Comparison of ENCODE assay signal across 19 cellular contexts in the genomic region with DNA sequence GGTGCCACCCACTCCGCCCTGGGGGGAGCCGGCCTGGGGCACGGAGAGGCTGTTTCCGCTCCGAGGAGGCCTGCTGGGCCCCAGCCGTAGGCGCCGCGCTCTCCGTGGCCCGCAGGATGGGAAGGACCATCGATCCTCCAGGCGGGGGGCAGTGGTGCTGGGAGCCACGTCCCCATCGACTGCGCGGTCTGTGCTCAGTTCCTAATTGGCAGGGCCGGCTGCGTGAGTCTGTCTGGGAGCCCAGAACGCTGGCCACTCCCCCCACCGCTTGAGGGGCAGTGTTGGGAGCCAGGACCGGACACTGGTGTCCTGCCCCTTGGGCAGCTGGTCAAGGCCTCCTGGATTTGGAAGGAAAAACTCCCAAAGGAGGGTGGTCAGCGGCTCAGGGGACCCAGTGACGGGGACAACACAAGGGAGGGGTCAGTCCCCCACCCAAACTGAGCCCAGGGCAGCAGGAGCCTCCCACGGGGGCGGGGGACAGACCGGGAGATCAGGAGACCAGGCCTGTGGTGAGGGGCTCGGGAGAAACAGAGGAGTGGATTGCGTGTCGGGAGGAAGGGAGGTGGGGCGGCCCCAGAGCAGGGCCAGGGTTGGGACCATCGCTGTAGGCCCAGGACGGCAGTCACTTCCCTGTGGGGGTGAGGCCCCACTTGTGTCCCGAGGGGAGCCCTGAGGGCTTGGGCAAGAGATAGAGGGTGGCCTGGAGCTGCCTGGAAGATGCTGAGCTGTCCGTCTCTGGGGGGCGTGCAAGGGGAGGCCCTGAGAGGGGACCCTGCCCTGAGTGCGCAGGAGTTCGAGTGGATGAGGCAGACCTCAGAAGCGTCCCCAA.
DNase-seq lines count a peak whose midpoint lies in the region; ATAC-seq and TF ChIP-seq lines count a peak whose summit lies in the region.
"Had no signal": no experiment of that assay in that cellular context is flagged by ENCODE, and none has a peak within 500 bp of the region (broad histone marks: within the 10 kb centered on the region; RNA-seq: fewer than 3 reads in every experiment).

No MANE protein-coding gene starts in this region.

- peak overlapping the region; percentile 87 for H2BK120ac ChIP-seq in neuronal stem cell (ENCODE audit: low read depth, low read length)

- H3K79me1 ChIP-seq in neuronal stem cell (ENCODE audit: low read depth, low read length), result no peaks in the 10 kb centered on the region

- peak overlapping the region; percentile 95 for H3K14ac ChIP-seq in neuronal stem cell (ENCODE audit: low read length)

- H3K27ac ChIP-seq in BLaER1, result no peak overlapping the region
- H3K27ac ChIP-seq in HEK293 (ENCODE audit: extremely low read depth, low read depth, low read length), result no peak overlapping the region
- peak overlapping the region; percentile 32 for H3K27ac ChIP-seq in endodermal cell (ENCODE audit: low read depth, low read length)
- no peak overlapping the region for H3K27ac ChIP-seq in neuronal stem cell (replicated peaks; ENCODE audit: low read length)
- H3K27ac ChIP-seq in colonic mucosa, result no peak overlapping the region
- H3K27ac ChIP-seq: A549, PC-9 had no signal

- intact Hi-C loops in colonic mucosa (cut with DNase I), result no loop called here

- H3K27me3 Mint-ChIP-seq in endodermal cell (ENCODE audit: insufficient read depth), result no peaks in the 10 kb centered on the region

- H3K27me3 ChIP-seq in BLaER1 (peaks cover 45% of the 10 kb centered on the region), endodermal cell (ENCODE audit: control insufficient read depth, insufficient read depth, low read length, poor library complexity, severe bottlenecking) (no peaks in the 10 kb centered on the region), neuronal stem cell (ENCODE audit: control insufficient read depth in 3 of 3, insufficient read depth in 3 of 3, low read depth in 1 of 3, low read length in 3 of 3) (peaks cover 0 to 42% (median 0%) of the 10 kb centered on the region in 3 experiments), colonic mucosa (peaks cover 9% of the 10 kb centered on the region)

- H3K4me2 ChIP-seq in BLaER1 (peak overlapping the region; percentile 26), neuronal stem cell (ENCODE audit: insufficient read depth, low read length, poor library complexity, severe bottlenecking) (peak overlapping the region; percentile 3)
- H3K4me2 ChIP-seq: A549, PC-9 had no signal

- no peak for DNase-seq in endodermal cell
- no peak for DNase-seq in neuronal stem cell (ENCODE audit: low spot score)
- no peak for DNase-seq in central memory CD4-positive, alpha-beta T cell
- no peak for DNase-seq in colonic mucosa
- DNase-seq in NCI-H1092 treated with DMSO at 0.1 percent for 48 hours (lab: John Stamatoyannopoulos, UW), result no peak
- DNase-seq: Calu3; CD8-positive, alpha-beta T cell; GF-D8; HCEC 1CT; NCI-H187; NCI-H2107; NCI-H510A treated with DMSO at 0.1 percent for 48 hours; NCI-H774; PC-9 had no signal

- H3K4me3 ChIP-seq in BLaER1 (no peak overlapping the region), HEK293 (ENCODE audit: low read depth, low read length) (no peak overlapping the region), endodermal cell (ENCODE audit: low read length) (no peak overlapping the region), neuronal stem cell (ENCODE audit: low read length in 2 of 2) (no peak overlapping the region), colonic mucosa (no peak overlapping the region)
- H3K4me3 ChIP-seq: A549, K562, PC-9 had no signal

- H3K36me3 Mint-ChIP-seq in endodermal cell (ENCODE audit: low read depth), result no peaks in the 10 kb centered on the region
- H3K36me3 Mint-ChIP-seq: CD8-positive, alpha-beta T cell had no signal

- no peaks in the 10 kb centered on the region for H4K20me1 ChIP-seq in BLaER1

- H2BK12ac ChIP-seq in neuronal stem cell (ENCODE audit: low read length), result peak overlapping the region; percentile 84

- H3K4me1 Mint-ChIP-seq in endodermal cell, result no peaks in the 10 kb centered on the region

- no peaks in the 10 kb centered on the region for H3K9me3 ChIP-seq in BLaER1
- no peaks in the 10 kb centered on the region for H3K9me3 ChIP-seq in HEK293 (ENCODE audit: control insufficient read depth, insufficient read depth, low read depth, low read length)
- no peaks in the 10 kb centered on the region for H3K9me3 ChIP-seq in endodermal cell (ENCODE audit: control insufficient read depth, low read length)
- H3K9me3 ChIP-seq in neuronal stem cell (replicated peaks in 1 of 2; ENCODE audit: control insufficient read depth in 2 of 2, insufficient read depth in 1 of 2, low read depth in 1 of 2, low read length in 2 of 2), result no peaks in the 10 kb centered on the region
- no peaks in the 10 kb centered on the region for H3K9me3 ChIP-seq in colonic mucosa
- H3K9me3 ChIP-seq: A549 had no signal

- peak overlapping the region; percentile 96 for H3K18ac ChIP-seq in neuronal stem cell (ENCODE audit: low read length)

- peak overlapping the region; percentile 97 for H2AK5ac ChIP-seq in neuronal stem cell (ENCODE audit: low read depth, low read length)

- H3K23ac ChIP-seq in neuronal stem cell (ENCODE audit: low read depth, low read length, poor library complexity), result peak overlapping the region; percentile 55

- H3K9ac ChIP-seq in BLaER1 (no peak overlapping the region), endodermal cell (ENCODE audit: extremely low read depth, low read length, poor library complexity, severe bottlenecking) (no peak overlapping the region), neuronal stem cell (ENCODE audit: low read depth, low read length, poor library complexity) (peak overlapping the region; percentile 55), colonic mucosa (ENCODE audit: low read depth in 2 of 2, low read length in 2 of 2) (no peak overlapping the region)

- H3K4ac ChIP-seq in neuronal stem cell (ENCODE audit: low read length), result peak overlapping the region; percentile 97

- peak overlapping the region; percentile 93 for H2BK5ac ChIP-seq in neuronal stem cell (ENCODE audit: low read length)

- peak overlapping the region; percentile 29 for H2AFZ ChIP-seq in neuronal stem cell (ENCODE audit: low read length)
- H2AFZ ChIP-seq: PC-9 had no signal

- H3K27ac Mint-ChIP-seq in endodermal cell, result no peak overlapping the region
- H3K27ac Mint-ChIP-seq: CD8-positive, alpha-beta T cell had no signal

- 91 to 94% methylated on average over 22 to 39 of the region's 39 CpGs for WGBS in endodermal cell (ENCODE audit: insufficient coverage in 1 of 2, insufficient read length in 1 of 2), 2 experiments
- WGBS in neuronal stem cell (ENCODE audit: extremely low coverage in 2 of 2, insufficient read length in 2 of 2, insufficient replicate concordance in 1 of 2), 2 donors, result no CpG with 5 or more reads among the region's 39 CpGs

- CTCF ChIA-PET in HEK293 (lab: Yijun Ruan, JAX), result no interaction called here

- H4K8ac ChIP-seq in neuronal stem cell (ENCODE audit: low read depth, low read length), result no peak overlapping the region

- no peaks in the 10 kb centered on the region for H3K36me3 ChIP-seq in BLaER1
- H3K36me3 ChIP-seq in HEK293 (ENCODE audit: control insufficient read depth in 2 of 2, insufficient read depth in 1 of 2, low read length in 2 of 2), result no peaks in the 10 kb centered on the region
- H3K36me3 ChIP-seq in endodermal cell (ENCODE audit: control insufficient read depth, insufficient read depth, low read length), result no peaks in the 10 kb centered on the region
- H3K36me3 ChIP-seq in neuronal stem cell (replicated peaks in 1 of 2; ENCODE audit: control insufficient read depth in 2 of 2, insufficient read depth in 2 of 2, low read length in 2 of 2), result no peaks in the 10 kb centered on the region
- H3K36me3 ChIP-seq in colonic mucosa, result no peaks in the 10 kb centered on the region

- no peak for ATAC-seq in HG03565 (IDR thresholded peaks at IDR 0.05; ENCODE audit: unreplicated experiment)
- ATAC-seq: CD8-positive, alpha-beta T cell; K562 had no signal

- peak overlapping the region; percentile 93 for H2BK15ac ChIP-seq in neuronal stem cell (ENCODE audit: low read length)

- TF ChIP-seq CTCF in HEK293 (tag by site-specific recombination; IDR thresholded peaks at IDR 0.05) (no peak), endodermal cell (conservative IDR thresholded peaks at IDR 0.05) (no peak), colonic mucosa (IDR thresholded peaks at IDR 0.05) (no peak)

- no peaks in the 10 kb centered on the region for H3K9me3 Mint-ChIP-seq in endodermal cell
- H3K9me3 Mint-ChIP-seq: CD8-positive, alpha-beta T cell had no signal

- no peak overlapping the region for H4K91ac ChIP-seq in neuronal stem cell (ENCODE audit: low read depth, low read length, poor library complexity)

- POLR2A ChIA-PET in HEK293 (lab: Yijun Ruan, JAX), result no interaction called here

- no peak overlapping the region for H3K4me3 Mint-ChIP-seq in endodermal cell
- H3K4me3 Mint-ChIP-seq: CD8-positive, alpha-beta T cell had no signal

- H3K4me1 ChIP-seq in BLaER1 (peaks cover 8% of the 10 kb centered on the region), HEK293 (ENCODE audit: control insufficient read depth, insufficient read depth, low read length) (no peaks in the 10 kb centered on the region), endodermal cell (ENCODE audit: control insufficient read depth, insufficient read depth, low read length) (no peaks in the 10 kb centered on the region), neuronal stem cell (ENCODE audit: control insufficient read depth in 2 of 2, insufficient read depth in 1 of 2, low read depth in 1 of 2, low read length in 2 of 2) (peaks cover 3 to 9% of the 10 kb centered on the region in 2 donors), colonic mucosa (no peaks in the 10 kb centered on the region)
- H3K4me1 ChIP-seq: A549 had no signal

TF ChIP-seq in HEK293, 187 proteins besides CTCF, POLR2A, EP300 and RAD21:
- TF ChIP-seq, protein P1, sequence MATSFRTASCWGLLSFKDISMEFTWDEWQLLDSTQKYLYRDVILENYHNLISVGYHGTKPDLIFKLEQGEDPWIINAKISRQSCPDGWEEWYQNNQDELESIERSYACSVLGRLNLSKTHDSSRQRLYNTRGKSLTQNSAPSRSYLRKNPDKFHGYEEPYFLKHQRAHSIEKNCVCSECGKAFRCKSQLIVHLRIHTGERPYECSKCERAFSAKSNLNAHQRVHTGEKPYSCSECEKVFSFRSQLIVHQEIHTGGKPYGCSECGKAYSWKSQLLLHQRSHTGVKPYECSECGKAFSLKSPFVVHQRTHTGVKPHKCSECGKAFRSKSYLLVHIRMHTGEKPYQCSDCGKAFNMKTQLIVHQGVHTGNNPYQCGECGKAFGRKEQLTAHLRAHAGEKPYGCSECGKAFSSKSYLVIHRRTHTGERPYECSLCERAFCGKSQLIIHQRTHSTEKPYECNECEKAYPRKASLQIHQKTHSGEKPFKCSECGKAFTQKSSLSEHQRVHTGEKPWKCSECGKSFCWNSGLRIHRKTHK (tag by site-specific recombination; IDR thresholded peaks at IDR 0.05), result no peak
- TF ChIP-seq ZSCAN23 (tag by site-specific recombination; IDR thresholded peaks at IDR 0.05), result no peak
- TF ChIP-seq GLIS2 (tag by site-specific recombination; IDR thresholded peaks at IDR 0.05), result 0 out of 2 replicates have a peak, but pooled peaks have one; percentile 18
- no peak for TF ChIP-seq ZNF121 (tag by site-specific recombination; IDR thresholded peaks at IDR 0.05)
- TF ChIP-seq ZNF19 (tag by site-specific recombination; IDR thresholded peaks at IDR 0.05; ENCODE audit: low read depth), result no peak
- TF ChIP-seq WT1 (tag by site-specific recombination; IDR thresholded peaks at IDR 0.05), result no peak
